Comparison of ENCODE assay signal across 19 cellular contexts in the genomic region with DNA sequence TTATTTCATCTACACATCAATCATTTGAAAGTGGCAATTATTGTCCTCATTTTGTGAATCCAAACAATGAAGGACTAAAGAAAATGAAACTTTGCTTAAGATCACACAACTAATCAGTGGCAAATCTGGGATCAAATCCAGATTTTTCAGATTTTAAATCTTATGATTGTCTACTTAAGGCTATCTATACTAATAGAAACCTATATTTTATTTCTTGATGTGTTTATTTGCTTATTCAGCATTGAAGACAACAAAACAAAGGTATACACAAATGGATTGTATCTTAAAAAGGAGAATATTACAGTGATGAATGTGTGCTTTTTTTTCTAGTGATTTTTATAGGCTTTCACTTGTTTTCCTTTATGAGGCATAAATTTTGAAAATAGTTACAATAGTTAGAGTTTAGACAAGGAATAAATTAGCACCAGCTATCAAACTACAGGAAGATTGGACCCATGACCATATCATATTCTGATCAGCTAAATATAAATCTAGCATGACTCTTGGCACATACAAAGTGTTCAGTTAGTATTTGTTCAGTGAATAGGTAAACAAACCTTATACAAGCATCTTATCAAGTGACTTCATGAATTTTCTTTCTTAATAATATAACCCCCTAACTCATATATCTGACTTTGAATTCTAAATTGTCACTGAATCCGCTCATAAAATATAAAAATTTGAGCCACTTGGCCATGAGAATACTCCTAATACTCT.
"Had no signal": no experiment of that assay in that cellular context is flagged by ENCODE, and none has a peak within 500 bp of the region (broad histone marks: within the 10 kb centered on the region; RNA-seq: fewer than 3 reads in every experiment).

No MANE protein-coding gene starts in this region.

- ATAC-seq: activated CD4-positive, CD25-positive, alpha-beta regulatory T cell treated with anti-CD3 and anti-CD28 coated beads, Interleukin-2, amount 50 U/mL, for 24 hours; activated T-cell treated with anti-CD3 and anti-CD28 coated beads, Interleukin-2, amount 50 U/mL, for 72 hours; foreskin keratinocyte; left lung; naive thymus-derived CD8-positive, alpha-beta T cell; stimulated activated naive CD8-positive, alpha-beta T cell treated with anti-CD3 and anti-CD28 coated beads, Interleukin-15, Interleukin-2, amounts not matched to agents 100 U/mL and 50 U/mL, for 24 hours had no signal

- H3K36me3 Mint-ChIP-seq: neural progenitor cell had no signal

- H3K9ac ChIP-seq: neural progenitor cell had no signal

- H2AFZ ChIP-seq: hepatocyte, neural progenitor cell had no signal

- H3K4me1 Mint-ChIP-seq: neural progenitor cell had no signal

- H3K27ac Mint-ChIP-seq: activated CD4-positive, alpha-beta memory T cell treated with anti-CD3 and anti-CD28 coated beads, Interleukin-2, amount 10 ng/mL, durations not matched to agents 7 days and 5 days; activated CD4-positive, alpha-beta T cell treated with anti-CD3 and anti-CD28 coated beads, Interleukin-2, amount 10 ng/mL, durations not matched to agents 24 days and 14 days; activated naive CD4-positive, alpha-beta T cell treated with anti-CD3 and anti-CD28 coated beads, Interleukin-2, amount 10 ng/mL, durations not matched to agents 7 days and 5 days; immature natural killer cell; naive thymus-derived CD8-positive, alpha-beta T cell; neural progenitor cell had no signal

- H3K9me3 Mint-ChIP-seq: activated CD4-positive, alpha-beta memory T cell treated with anti-CD3 and anti-CD28 coated beads, Interleukin-2, amount 10 ng/mL, durations not matched to agents 7 days and 5 days; activated CD4-positive, alpha-beta T cell treated with anti-CD3 and anti-CD28 coated beads, Interleukin-2, amount 10 ng/mL, durations not matched to agents 24 days and 14 days; activated naive CD4-positive, alpha-beta T cell treated with anti-CD3 and anti-CD28 coated beads, Interleukin-2, amount 10 ng/mL, durations not matched to agents 7 days and 5 days; activated T-cell treated with anti-CD3 and anti-CD28 coated beads, Interleukin-2, amount 50 U/mL, for 72 hours; dendritic cell treated with granulocyte-macrophage colony-stimulating factor and Interleukin-4, amounts not matched to agents 40 ng/mL and 50 ng/mL, for 4 days; immature natural killer cell; naive thymus-derived CD8-positive, alpha-beta T cell; neural progenitor cell had no signal

- H3K27me3 Mint-ChIP-seq: activated CD4-positive, alpha-beta memory T cell treated with anti-CD3 and anti-CD28 coated beads, Interleukin-2, amount 10 ng/mL, durations not matched to agents 7 days and 5 days; activated CD4-positive, alpha-beta T cell treated with anti-CD3 and anti-CD28 coated beads, Interleukin-2, amount 10 ng/mL, durations not matched to agents 24 days and 14 days; activated naive CD4-positive, alpha-beta T cell treated with anti-CD3 and anti-CD28 coated beads, Interleukin-2, amount 10 ng/mL, durations not matched to agents 7 days and 5 days; dendritic cell treated with granulocyte-macrophage colony-stimulating factor and Interleukin-4, amounts not matched to agents 40 ng/mL and 50 ng/mL, for 4 days; naive thymus-derived CD8-positive, alpha-beta T cell had no signal

- H3K36me3 ChIP-seq: neural progenitor cell had no signal

- H3K27ac ChIP-seq: foreskin keratinocyte, hepatocyte, neural progenitor cell had no signal

- H3K9me3 ChIP-seq: left lung had no signal

- H3K4me1 ChIP-seq: foreskin keratinocyte, neural progenitor cell had no signal

- H3K4me3 Mint-ChIP-seq: activated CD4-positive, alpha-beta memory T cell treated with anti-CD3 and anti-CD28 coated beads, Interleukin-2, amount 10 ng/mL, durations not matched to agents 7 days and 5 days; activated CD4-positive, alpha-beta T cell treated with anti-CD3 and anti-CD28 coated beads, Interleukin-2, amount 10 ng/mL, durations not matched to agents 24 days and 14 days; activated naive CD4-positive, alpha-beta T cell treated with anti-CD3 and anti-CD28 coated beads, Interleukin-2, amount 10 ng/mL, durations not matched to agents 7 days and 5 days; activated T-cell treated with anti-CD3 and anti-CD28 coated beads, Interleukin-2, amount 50 U/mL, for 72 hours; dendritic cell treated with granulocyte-macrophage colony-stimulating factor and Interleukin-4, amounts not matched to agents 40 ng/mL and 50 ng/mL, for 4 days; immature natural killer cell; naive thymus-derived CD8-positive, alpha-beta T cell; neural progenitor cell had no signal

- H3K4me2 ChIP-seq: hepatocyte, neural progenitor cell had no signal

- DNase-seq: activated CD4-positive, alpha-beta memory T cell treated with anti-CD3 and anti-CD28 coated beads, Interleukin-2, amount 10 ng/mL, durations not matched to agents 7 days and 5 days; activated CD4-positive, alpha-beta T cell treated with anti-CD3 and anti-CD28 coated beads, Interleukin-2, amount 10 ng/mL, durations not matched to agents 24 days and 14 days; activated effector memory CD4-positive, alpha-beta T cell treated with Interleukin-2 at 50 U/mL for 16 hours; activated naive CD4-positive, alpha-beta T cell treated with anti-CD3 and anti-CD28 coated beads, Interleukin-2, amount 10 ng/mL, durations not matched to agents 7 days and 5 days; activated T-cell treated with anti-CD3 and anti-CD28 coated beads, Interleukin-2, amount 50 U/mL, for 72 hours; amygdala; effector CD8-positive, alpha-beta T cell; foreskin keratinocyte; glutamatergic neuron; immature natural killer cell; left lung; naive thymus-derived CD8-positive, alpha-beta T cell; stimulated activated CD4-positive, alpha-beta T cell treated with anti-CD3 and anti-CD28 coated beads, Interleukin-4, amount 100 ng/mL, for 4 hours; stimulated activated naive CD8-positive, alpha-beta T cell treated with anti-CD3 and anti-CD28 coated beads, Interleukin-15, Interleukin-2, amounts not matched to agents 100 U/mL and 50 U/mL, for 24 hours; T-helper 2 cell had no signal

- H3K27me3 ChIP-seq: foreskin keratinocyte, hepatocyte, left lung, neural progenitor cell had no signal

- H3K4me3 ChIP-seq: hepatocyte, left lung, neural progenitor cell had no signal
